In the genomic region with DNA sequence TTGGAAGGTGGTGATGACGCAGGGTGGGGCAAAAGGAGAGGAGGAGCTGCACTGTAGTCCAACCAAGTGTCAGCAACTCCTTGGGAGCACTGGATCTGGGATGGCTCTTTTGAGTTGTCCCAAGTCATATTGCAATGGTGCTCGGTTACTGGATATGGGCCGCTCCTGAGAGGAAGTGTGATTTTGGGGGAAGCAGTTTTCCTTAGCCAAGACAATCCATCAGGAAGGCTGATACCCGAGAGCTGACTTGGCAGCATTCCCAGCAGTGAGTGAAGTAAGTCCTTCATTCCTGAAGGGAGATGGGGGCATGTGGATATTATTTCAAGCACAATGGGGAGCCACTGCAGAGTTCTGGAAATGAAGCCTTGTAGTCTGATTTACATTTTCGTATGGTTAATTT, we compare ENCODE assay signal across 12 cellular contexts.
DNase-seq lines count a peak whose midpoint lies in the region; ATAC-seq and TF ChIP-seq lines count a peak whose summit lies in the region.
"Had no signal": no experiment of that assay in that cellular context is flagged by ENCODE, and none has a peak within 500 bp of the region (broad histone marks: within the 10 kb centered on the region; RNA-seq: fewer than 3 reads in every experiment).

No MANE protein-coding gene starts in this region.

- no peaks in the 10 kb centered on the region for H3K79me1 ChIP-seq in neuronal stem cell (ENCODE audit: low read depth, low read length)

- no peak overlapping the region for H3K9ac ChIP-seq in neuronal stem cell (ENCODE audit: low read depth, low read length, poor library complexity)

- H2BK12ac ChIP-seq in neuronal stem cell (ENCODE audit: low read length) = no peak overlapping the region

- H3K4me1 ChIP-seq in A673 (ENCODE audit: insufficient read depth, low read length, poor library complexity, severe bottlenecking) = peaks cover 4% of the 10 kb centered on the region
- no peaks in the 10 kb centered on the region for H3K4me1 ChIP-seq in RWPE2 (ENCODE audit: insufficient read depth, poor library complexity, severe bottlenecking)
- peaks cover 2% of the 10 kb centered on the region for H3K4me1 ChIP-seq in right cardiac atrium (ENCODE audit: control insufficient read depth, insufficient read depth, low read length)
- H3K4me1 ChIP-seq in neuronal stem cell (ENCODE audit: control insufficient read depth in 2 of 2, insufficient read depth in 1 of 2, low read depth in 1 of 2, low read length in 2 of 2) = peaks cover 0 to 3% of the 10 kb centered on the region in 2 donors

- H3K36me3 ChIP-seq in A673 (ENCODE audit: insufficient read depth, low read length, poor library complexity, severe bottlenecking) (no peaks in the 10 kb centered on the region), RWPE2 (ENCODE audit: low read depth) (no peaks in the 10 kb centered on the region), neuronal stem cell (replicated peaks in 1 of 2; ENCODE audit: control insufficient read depth in 2 of 2, insufficient read depth in 2 of 2, low read length in 2 of 2) (no peaks in the 10 kb centered on the region)

- H3K14ac ChIP-seq in neuronal stem cell (ENCODE audit: low read length) = no peak overlapping the region

- TF ChIP-seq CTCF in A673 (conservative IDR thresholded peaks at IDR 0.05; ENCODE audit: low read depth, low read length) (no peak), RWPE2 (IDR thresholded peaks at IDR 0.05; ENCODE audit: poor library complexity, severe bottlenecking) (no peak)

- H4K8ac ChIP-seq in neuronal stem cell (ENCODE audit: low read depth, low read length) = no peak overlapping the region

- no peak overlapping the region for H2BK15ac ChIP-seq in neuronal stem cell (ENCODE audit: low read length)

- no TSS peak for BruUV-seq in A673 (replicated peaks; lab: Mats Ljungman, UMichigan)

- no peak overlapping the region for H2AFZ ChIP-seq in neuronal stem cell (ENCODE audit: low read length)

- H3K9me3 ChIP-seq in A673 (ENCODE audit: low read depth, low read length, poor library complexity, severe bottlenecking) = no peaks in the 10 kb centered on the region
- no peaks in the 10 kb centered on the region for H3K9me3 ChIP-seq in RWPE2 (ENCODE audit: severe bottlenecking)
- no peaks in the 10 kb centered on the region for H3K9me3 ChIP-seq in right cardiac atrium (ENCODE audit: control insufficient read depth, low read length)
- H3K9me3 ChIP-seq in neuronal stem cell (replicated peaks in 1 of 2; ENCODE audit: control insufficient read depth in 2 of 2, insufficient read depth in 1 of 2, low read depth in 1 of 2, low read length in 2 of 2) = no peaks in the 10 kb centered on the region

- H2AK5ac ChIP-seq in neuronal stem cell (ENCODE audit: low read depth, low read length) = no peak overlapping the region

- intact Hi-C loops in A673 (cut with micrococcal nuclease; ENCODE audit: unreplicated experiment) (no loop called here), right cardiac atrium (cut with DNase I) (no loop called here)

- no peak overlapping the region for H3K4me2 ChIP-seq in neuronal stem cell (ENCODE audit: insufficient read depth, low read length, poor library complexity, severe bottlenecking)

- H3K23ac ChIP-seq in neuronal stem cell (ENCODE audit: low read depth, low read length, poor library complexity) = no peak overlapping the region

- WGBS in right cardiac atrium = 35% methylated on average over 5 of the region's 5 CpGs
- WGBS in neuronal stem cell (ENCODE audit: extremely low coverage in 2 of 2, insufficient read length in 2 of 2, insufficient replicate concordance in 1 of 2), 2 donors = no CpG with 5 or more reads among the region's 5 CpGs

- DNase-seq in A673 (ENCODE audit: low spot score) (peak; percentile 53), HT1080 (ENCODE audit: low read depth) (peak; percentile 29), RWPE2 (ENCODE audit: low spot score) (no peak), right cardiac atrium (peak; percentile 49 to 83 (median 61)), neuronal stem cell (ENCODE audit: low spot score) (no peak), 8988T (no peak), middle frontal gyrus (ENCODE audit: extremely low spot score, low spot score) (no peak)
- no peak for DNase-seq in stimulated activated CD4-positive, alpha-beta T cell treated with anti-CD3 and anti-CD28 coated beads, Interleukin-4, amount 100 ng/mL, for 24 hours
- DNase-seq: activated CD8-positive, alpha-beta memory T cell treated with anti-CD3 and anti-CD28 coated beads, Interleukin-2, amount 10 ng/mL, durations not matched to agents 7 days and 5 days; NCI-H1930; SHP77 treated with DMSO at 0.1 percent for 48 hours had no signal

- ATAC-seq in RWPE2 (ENCODE audit: low read depth) = 0 out of 3 replicates have a peak, but pooled peaks have one; percentile 31
- peak in 1 of 2 donors; percentile 64 for ATAC-seq in right cardiac atrium
- ATAC-seq: activated CD8-positive, alpha-beta memory T cell treated with anti-CD3 and anti-CD28 coated beads, Interleukin-2, amount 10 ng/mL, durations not matched to agents 7 days and 5 days; left lobe of liver had no signal

- no peak overlapping the region for H3K4me3 ChIP-seq in A673 (ENCODE audit: low read depth, low read length, poor library complexity, severe bottlenecking)
- H3K4me3 ChIP-seq in RWPE2 (ENCODE audit: severe bottlenecking) = no peak overlapping the region
- no peak overlapping the region for H3K4me3 ChIP-seq in right cardiac atrium (ENCODE audit: low read length)
- no peak overlapping the region for H3K4me3 ChIP-seq in neuronal stem cell (ENCODE audit: low read length in 2 of 2)

- no peak overlapping the region for H2BK120ac ChIP-seq in neuronal stem cell (ENCODE audit: low read depth, low read length)

- POLR2A ChIA-PET in A673 (lab: Charles Lee; ENCODE audit: low non-redundant PET) = interaction anchor here (0.5 kb wide), 1 partner anchor 167 kb away, joined by 3 read pairs; no protein-coding TSS in a partner anchor

- H3K27ac ChIP-seq in A673 (ENCODE audit: low read depth, low read length, poor library complexity, severe bottlenecking) (no peak overlapping the region), RWPE2 (ENCODE audit: poor library complexity, severe bottlenecking) (no peak overlapping the region), right cardiac atrium (ENCODE audit: low read length) (no peak overlapping the region), neuronal stem cell (replicated peaks; ENCODE audit: low read length) (no peak overlapping the region)

- H3K27me3 ChIP-seq in A673 (replicated peaks; ENCODE audit: insufficient read depth, low read depth, low read length, poor library complexity) = no peaks in the 10 kb centered on the region
- no peaks in the 10 kb centered on the region for H3K27me3 ChIP-seq in RWPE2 (ENCODE audit: insufficient read depth, poor library complexity, severe bottlenecking)
- no peaks in the 10 kb centered on the region for H3K27me3 ChIP-seq in right cardiac atrium (ENCODE audit: control insufficient read depth, insufficient read depth)
- H3K27me3 ChIP-seq in neuronal stem cell (ENCODE audit: control insufficient read depth in 3 of 3, insufficient read depth in 3 of 3, low read depth in 1 of 3, low read length in 3 of 3) = no peaks in the 10 kb centered on the region

- CTCF ChIA-PET in A673 (lab: Charles Lee) = no interaction called here

- no peak overlapping the region for H2BK5ac ChIP-seq in neuronal stem cell (ENCODE audit: low read length)

- H4K91ac ChIP-seq in neuronal stem cell (ENCODE audit: low read depth, low read length, poor library complexity) = no peak overlapping the region

- H3K18ac ChIP-seq in neuronal stem cell (ENCODE audit: low read length) = no peak overlapping the region

- H3K4ac ChIP-seq in neuronal stem cell (ENCODE audit: low read length) = no peak overlapping the region

Comparison
In these comparisons a context has a peak if more than half of its experiments do, and no peak if none do; other contexts are left out.
1. DNase-seq: peak in A673 (single experiment), HT1080 (single experiment) and right cardiac atrium (3 of 3); none in RWPE2 (single experiment), stimulated activated CD4-positive, alpha-beta T cell treated with anti-CD3 and anti-CD28 coated beads, Interleukin-4, amount 100 ng/mL, for 24 hours (single experiment), neuronal stem cell (single experiment), 8988T (single experiment) and middle frontal gyrus (single experiment).